ENCODE assay signal across 8 cellular contexts in genomic region chr1:11037740-11038182, GRCh38. TPM values are rescaled to one million over a fixed set of nuclear protein-coding genes. Genes with fewer than 3 reads are reported as not detected.
DNase-seq lines count a peak whose midpoint lies in the region; ATAC-seq and TF ChIP-seq lines count a peak whose summit lies in the region.

No MANE protein-coding gene starts in this region.

- H3K36me3 ChIP-seq in Caco-2 (ENCODE audit: control insufficient read depth, insufficient read depth, low read length) (no peaks in the 10 kb centered on the region), kidney epithelial cell (ENCODE audit: control insufficient read depth, insufficient read depth, low read length) (no peaks in the 10 kb centered on the region)

- peak; percentile 65 for ATAC-seq in HG02678 (IDR thresholded peaks at IDR 0.05; ENCODE audit: unreplicated experiment)
- ATAC-seq in HG03196 (IDR thresholded peaks at IDR 0.05; ENCODE audit: unreplicated experiment): no peak

- no peaks in the 10 kb centered on the region for H3K9me3 ChIP-seq in Caco-2

- POLR2A ChIA-PET in Caco-2 (lab: Charles Lee): interaction anchor here (0.6 to 0.7 kb wide), 2 partner anchors 14 to 22 kb away, joined by 3 read pairs; partner anchors contain the start of gene SRM

- no peaks in the 10 kb centered on the region for H3K9me3 Mint-ChIP-seq in Caco-2 (ENCODE audit: unreplicated experiment)

- peak; percentile 73 to 84 for DNase-seq in Caco-2
- peak; percentile 88 for DNase-seq in NCI-H345 (lab: John Stamatoyannopoulos, UW)
- DNase-seq in activated CD4-positive, CD25-positive, alpha-beta regulatory T cell treated with anti-CD3 and anti-CD28 coated beads, Interleukin-2, amount 50 U/mL, for 16 hours (ENCODE audit: low read depth, low spot score): peak; percentile 82
- peak; percentile 80 for DNase-seq in central memory CD4-positive, alpha-beta T cell
- peak; percentile 43 for DNase-seq in kidney epithelial cell (ENCODE audit: low read depth)
- peak; percentile 87 to 92 for DNase-seq in stimulated activated CD4-positive, alpha-beta T cell treated with anti-CD3 and anti-CD28 coated beads, Interleukin-1b, Interleukin-23, amount 100 ng/mL, for 4 hours (ENCODE audit: low read depth in 2 of 2)

- H3K4me3 Mint-ChIP-seq in Caco-2 (ENCODE audit: unreplicated experiment): no peak overlapping the region

- no TSS peak for BruUV-seq in Caco-2 (replicated peaks; lab: Mats Ljungman, UMichigan)

- H3K27me3 ChIP-seq in Caco-2 (replicated peaks; ENCODE audit: control insufficient read depth, insufficient read depth, low read length) (no peaks in the 10 kb centered on the region), kidney epithelial cell (ENCODE audit: control insufficient read depth, insufficient read depth, low read length) (peaks cover 5% of the 10 kb centered on the region)

- no peaks in the 10 kb centered on the region for H3K36me3 Mint-ChIP-seq in Caco-2 (ENCODE audit: insufficient read depth, unreplicated experiment)

- H3K4me3 ChIP-seq in Caco-2 (ENCODE audit: low read depth, low read length): no peak overlapping the region
- no peak overlapping the region for H3K4me3 ChIP-seq in kidney epithelial cell (ENCODE audit: low read depth, low read length)

- H3K4me1 ChIP-seq in Caco-2: no peaks in the 10 kb centered on the region

- TF ChIP-seq CTCF in Caco-2 (IDR thresholded peaks at IDR 0.05; ENCODE audit: insufficient read depth in 1 of 2, low read depth in 1 of 2, low read length in 1 of 2, severe bottlenecking in 1 of 2, unreplicated experiment in 1 of 2): peak; percentile 89 to 92
- TF ChIP-seq CTCF in kidney epithelial cell (IDR thresholded peaks at IDR 0.05; ENCODE audit: insufficient read depth, low read length, poor library complexity, severe bottlenecking): peak; percentile 98

- no peaks in the 10 kb centered on the region for H3K27me3 Mint-ChIP-seq in Caco-2 (ENCODE audit: insufficient read depth, unreplicated experiment)

- CTCF ChIA-PET in Caco-2 (lab: Charles Lee): interaction anchor here (0.6 to 1.4 kb wide), 25 partner anchors 8 to 615 kb away, joined by 3 to 15 read pairs (median 3); partner anchors contain the start of genes EXOSC10, MTOR, SRM and TARDBP

- intact Hi-C loops in Caco-2 (cut with micrococcal nuclease; ENCODE audit: unreplicated experiment): loop anchor here (1.0 to 5.0 kb wide), 3 partner anchors 23 to 610 kb away; partner anchors contain the start of gene SRM

- H3K4me1 Mint-ChIP-seq in Caco-2 (ENCODE audit: low read depth, unreplicated experiment): no peaks in the 10 kb centered on the region

- no peak overlapping the region for H3K27ac Mint-ChIP-seq in Caco-2 (ENCODE audit: unreplicated experiment)

RNA-seq across cellular contexts. Expression of gene MASP2, which starts 9.3 kb away (rescaled TPM):
- total RNA-seq in Caco-2 (2022): 0.32 and 0.50 TPM in 2 replicates
- total RNA-seq in kidney epithelial cell: 0.55 TPM in 1 of 2 replicates, not detected in the other

RNA-seq across cellular contexts. Expression of gene SRM, which starts 22.1 kb away (rescaled TPM):
- total RNA-seq in Caco-2 (2022): 125 and 133 TPM in 2 replicates
- total RNA-seq in kidney epithelial cell: 75.0 and 75.4 TPM in 2 replicates

RNA-seq across cellular contexts. Expression of gene TARDBP, which starts 25.3 kb away (rescaled TPM):
- total RNA-seq in Caco-2 (2022) (177 and 181 TPM in 2 replicates), kidney epithelial cell (66.5 and 71.2 TPM in 2 replicates)
